8 cellular contexts compared by ENCODE assay signal in genomic region chr20:407097-407952, GRCh38. TPM values are rescaled to one million over a fixed set of nuclear protein-coding genes. Genes with fewer than 3 reads are reported as not detected.
DNase-seq lines count a peak whose midpoint lies in the region; ATAC-seq and TF ChIP-seq lines count a peak whose summit lies in the region.

No MANE protein-coding gene starts in this region.

- H3K4me1 ChIP-seq in iPS DF 6.9 (ENCODE audit: control insufficient read depth, insufficient read depth, low read length) (0 out of 2 replicates have a peak, but pooled peaks cover 1% of the 10 kb centered on the region), gastrocnemius medialis (peaks cover 25 to 26% of the 10 kb centered on the region in 2 donors)

- H3K9me3 ChIP-seq in iPS DF 6.9 (ENCODE audit: control insufficient read depth, insufficient read depth, low read length) (no peaks in the 10 kb centered on the region), gastrocnemius medialis (no peaks in the 10 kb centered on the region)

- peak; percentile 59 for ATAC-seq in HG02623 (IDR thresholded peaks at IDR 0.05; ENCODE audit: unreplicated experiment)
- ATAC-seq in T-cell (replicated peaks in 1 of 4) = peak; percentile 66 to 79 (median 76)
- ATAC-seq in gastrocnemius medialis = peak; percentile 71 to 77

- H3K9me3 Mint-ChIP-seq in T-cell = no peaks in the 10 kb centered on the region
- H3K9me3 Mint-ChIP-seq in brain = peaks cover 0 to 18% (median 7%) of the 10 kb centered on the region in 5 experiments

- POLR2A ChIA-PET in T-cell (lab: Charles Lee) = interaction anchor here in 1 of 2 donors (0.7 kb wide), 1 partner anchor 30 kb away, joined by 3 read pairs; no protein-coding TSS in a partner anchor

- CTCF ChIA-PET in T-cell (lab: Charles Lee) = interaction anchor here in 1 of 2 donors (0.6 to 1.8 kb wide), 7 partner anchors 31 to 136 kb away, joined by 3 to 9 read pairs (median 3); partner anchors contain the start of genes CSNK2A1 and TBC1D20

- in situ Hi-C loops in gastrocnemius medialis (cut with MboI; ENCODE audit: low sequenced_read_pairs in 4 of 4) = no loop called here

- H3K36me3 Mint-ChIP-seq in T-cell (peaks cover 12% of the 10 kb centered on the region), brain (peaks cover 33% of the 10 kb centered on the region)

- TF ChIP-seq CTCF in brain (conservative IDR thresholded peaks at IDR 0.05) (peak; percentile 38 to 45), gastrocnemius medialis (IDR thresholded peaks at IDR 0.05 in 4 of 5, conservative IDR thresholded peaks at IDR 0.05 in 1 of 5) (peak in 3 of 5 experiments; percentile 25 to 36 (median 28))

- H3K27ac Mint-ChIP-seq in T-cell = peak overlapping the region; percentile 96 to 98
- peak overlapping the region; percentile 84 to 97 (median 95) for H3K27ac Mint-ChIP-seq in brain

- H3K4me1 Mint-ChIP-seq in T-cell (peaks cover 46 to 50% (median 47%) of the 10 kb centered on the region in 3 donors), brain (peaks cover 33% of the 10 kb centered on the region)

- no peak overlapping the region for H3K27ac ChIP-seq in iPS DF 6.9 (ENCODE audit: low read length)
- H3K27ac ChIP-seq in gastrocnemius medialis = peak overlapping the region; percentile 95 to 98 (median 97)

- H3K4me3 ChIP-seq in iPS DF 6.9 (ENCODE audit: low read length) (peak overlapping the region; percentile 57; the same call in 1 of the 2 replicates), gastrocnemius medialis (peak overlapping the region; percentile 63 to 94 (median 80))

- WGBS in iPS DF 6.9 (ENCODE audit: insufficient coverage, insufficient read length) = no CpG with 5 or more reads among the region's 45 CpGs

- peaks cover 4% of the 10 kb centered on the region; the same call in 1 of the 2 replicates for H3K36me3 ChIP-seq in iPS DF 6.9 (ENCODE audit: control insufficient read depth, insufficient read depth, low read length)
- H3K36me3 ChIP-seq in gastrocnemius medialis = peaks cover 0 to 1% of the 10 kb centered on the region in 2 donors

- peak overlapping the region; percentile 82 to 87 (median 86) for H3K4me3 Mint-ChIP-seq in T-cell
- peak overlapping the region; percentile 87 to 94 (median 89) for H3K4me3 Mint-ChIP-seq in brain

- no peak for TF ChIP-seq POLR2A in gastrocnemius medialis (IDR thresholded peaks at IDR 0.05)

- H3K27me3 Mint-ChIP-seq in T-cell = no peaks in the 10 kb centered on the region
- H3K27me3 Mint-ChIP-seq in brain = peaks cover 6% of the 10 kb centered on the region

- H3K27me3 ChIP-seq in iPS DF 6.9 (ENCODE audit: control insufficient read depth, insufficient read depth, low read length) (no peaks in the 10 kb centered on the region), gastrocnemius medialis (no peaks in the 10 kb centered on the region)

- intact Hi-C loops in gastrocnemius medialis (cut with DNase I; ENCODE audit: low total_unique reads) = loop anchor here (1.0 to 5.0 kb wide), 5 partner anchors 55 to 245 kb away; partner anchors contain the start of genes CSNK2A1, SRXN1 and TBC1D20

- DNase-seq in NCI-H1436 (lab: John Stamatoyannopoulos, UW) (peak; percentile 62), NCI-H1436 treated with DMSO at 0.1 percent for 48 hours (lab: John Stamatoyannopoulos, UW) (no peak), NCI-H1048 (lab: John Stamatoyannopoulos, UW) (peak; percentile 28), T-cell (peak in 28 of 34 experiments; percentile 15 to 67 (median 46)), iPS DF 6.9 (ENCODE audit: low read depth, low spot score) (peak; percentile 54), gastrocnemius medialis (peak; percentile 57 to 73)

RNA-seq across cellular contexts. Expression of gene RBCK1, which starts 0.8 kb away (rescaled TPM):
- total RNA-seq in T-cell (100 to 1,000 TPM in 3 of 5 donors, 10 to 100 TPM in 2; 87.0 to 110 (median 105) TPM), gastrocnemius medialis (10 to 100 TPM; 38.6 to 76.5 (median 62.6) TPM)
- 63.0 TPM for polyA plus RNA-seq in brain (ENCODE audit: insufficient read depth, low read depth, low replicate concordance)

RNA-seq across cellular contexts. Expression of gene TRIB3, which starts 26.8 kb away (rescaled TPM):
- 10 to 100 TPM in 3 of 5 donors, 1 to 10 TPM in 2; 3.2 to 19.2 (median 16.0) TPM for total RNA-seq in T-cell
- polyA plus RNA-seq in brain (ENCODE audit: insufficient read depth, low read depth, low replicate concordance) = 28.7 TPM
- total RNA-seq in gastrocnemius medialis = 1 to 10 TPM in 2 of 4 donors, under 1 TPM in 1, not detected in 1; 0.58 to 3.0 (median 2.4) TPM

RNA-seq across cellular contexts. Expression of gene TBC1D20, which starts 55.0 kb away (rescaled TPM):
- total RNA-seq in T-cell (10 to 100 TPM; 28.9 to 42.7 (median 39.5) TPM), gastrocnemius medialis (10 to 100 TPM; 28.9 to 39.0 (median 34.0) TPM)
- polyA plus RNA-seq in brain (ENCODE audit: insufficient read depth, low read depth, low replicate concordance) = 32.2 TPM
